Comparison of ENCODE assay signal across 8 cellular contexts in genomic region chr4:121656269-121656641, GRCh38. TPM values are rescaled to one million over a fixed set of nuclear protein-coding genes. Genes with fewer than 3 reads are reported as not detected.
DNase-seq lines count a peak whose midpoint lies in the region; ATAC-seq, FAIRE-seq and TF ChIP-seq lines count a peak whose summit lies in the region.

No MANE protein-coding gene starts in this region.

- no peaks in the 10 kb centered on the region for H4K20me1 ChIP-seq in K562 (replicated peaks; ENCODE audit: control insufficient read depth, insufficient read depth, low read length)

- H3K4me2 ChIP-seq in K562 (ENCODE audit: insufficient read depth, low read length): no peak overlapping the region

- no peak for TF ChIP-seq POLR2A in K562 (conservative IDR thresholded peaks at IDR 0.05)
- no peak for TF ChIP-seq POLR2A in thyroid gland (IDR thresholded peaks at IDR 0.05)

- no peak overlapping the region for H3K27ac ChIP-seq in K562 (ENCODE audit: extremely low read depth, low read depth, low read length)
- no peak overlapping the region for H3K27ac ChIP-seq in thyroid gland

- TF ChIP-seq RAD21 in K562 (CRISPR knock-in tag; conservative IDR thresholded peaks at IDR 0.05 in 1 of 2, IDR thresholded peaks at IDR 0.05 in 1 of 2): peak; percentile 67 to 68

- no peaks in the 10 kb centered on the region for H3K79me2 ChIP-seq in K562 (ENCODE audit: control insufficient read depth, insufficient read depth, low read length)

- no peak for TF ChIP-seq EP300 in K562 (IDR thresholded peaks at IDR 0.05; ENCODE audit: low read length)

- intact Hi-C loops in K562 (cut with micrococcal nuclease): loop anchor here (1.0 to 5.0 kb wide), 6 partner anchors 71 to 1499 kb away; no protein-coding TSS in a partner anchor
- intact Hi-C loops in thyroid gland (cut with DNase I): no loop called here

- H3K27me3 ChIP-seq in K562 (ENCODE audit: control insufficient read depth in 2 of 2, insufficient read depth in 2 of 2, low read length in 2 of 2) (no peaks in the 10 kb centered on the region), thyroid gland (no peaks in the 10 kb centered on the region)

- ATAC-seq in HG02623 (IDR thresholded peaks at IDR 0.05; ENCODE audit: unreplicated experiment): peak; percentile 36
- ATAC-seq in K562: peak; percentile 93
- ATAC-seq in GM19023 (IDR thresholded peaks at IDR 0.05; ENCODE audit: unreplicated experiment): no peak

- H3K4me3 ChIP-seq in K562: no peak overlapping the region
- H3K4me3 ChIP-seq in thyroid gland (replicated peaks in 1 of 3): no peak overlapping the region

- H2AFZ ChIP-seq in K562 (ENCODE audit: low read depth, low read length): no peak overlapping the region

- CTCF ChIA-PET in K562 (lab: Yijun Ruan, JAX; ENCODE audit: low intra/inter-chr PET ratio): interaction anchor here (0.8 to 1.3 kb wide), 3 partner anchors 194 to 1585 kb away, joined by 3 to 4 read pairs (median 3); no protein-coding TSS in a partner anchor

- 19% methylated on average over 5 of the region's 5 CpGs for WGBS in K562 (ENCODE audit: insufficient coverage, low coverage, missing lambda C conversion rate)
- WGBS in thyroid gland, 2 donors: 41 to 43% methylated on average over 5 of the region's 5 CpGs

- H3K36me3 ChIP-seq in K562 (ENCODE audit: control insufficient read depth, insufficient read depth, low read length) (no peaks in the 10 kb centered on the region), thyroid gland (no peaks in the 10 kb centered on the region)

- no peaks in the 10 kb centered on the region for H3K9me1 ChIP-seq in K562 (ENCODE audit: control insufficient read depth, insufficient read depth, low read length)

- TF ChIP-seq CTCF in K562 (IDR thresholded peaks at IDR 0.05 in 2 of 3, conservative IDR thresholded peaks at IDR 0.05 in 1 of 3; ENCODE audit: insufficient read depth in 2 of 3, low read depth in 1 of 3, low read length in 3 of 3) (peak; percentile 48 to 64 (median 64); a peak in 5 of 6 replicates), thyroid gland (IDR thresholded peaks at IDR 0.05) (peak in 4 of 6 experiments; percentile 48 to 97 (median 64))

- BruUV-seq in K562 (replicated peaks; lab: Mats Ljungman, UMichigan): no TSS peak

- no peak overlapping the region for H3K9ac ChIP-seq in K562 (ENCODE audit: insufficient read depth in 1 of 2, low read depth in 2 of 2, low read length in 2 of 2)

- FAIRE-seq in K562 (lab: Jason Lieb, UNC): no peak

- POLR2A ChIA-PET in K562 (lab: Yijun Ruan, JAX): interaction anchor here (0.5 kb wide), 1 partner anchor 16 kb away, joined by 4 read pairs; no protein-coding TSS in a partner anchor

- H3K4me1 ChIP-seq in K562 (replicated peaks in 1 of 2; ENCODE audit: control insufficient read depth in 2 of 2, insufficient read depth in 2 of 2, low read length in 2 of 2) (no peaks in the 10 kb centered on the region; a peak in 1 of 5 replicates), thyroid gland (peaks cover 4% of the 10 kb centered on the region in 2 donors)

- H3K9me3 ChIP-seq in K562 (replicated peaks; ENCODE audit: control insufficient read depth, insufficient read depth, low read depth, low read length) (no peaks in the 10 kb centered on the region), thyroid gland (no peaks in the 10 kb centered on the region)

- peak; percentile 13 for DNase-seq in NOMO-1 treated with DMSO at 0.1 percent for 48 hours (lab: John Stamatoyannopoulos, UW; ENCODE audit: unreplicated experiment)
- DNase-seq in NOMO-1 (lab: John Stamatoyannopoulos, UW; ENCODE audit: unreplicated experiment in 2 of 2): no peak
- peak; percentile 63 for DNase-seq in NCI-H69 (lab: John Stamatoyannopoulos, UW)
- peak; percentile 42 to 64 (median 47) for DNase-seq in K562 (ENCODE audit: extremely low read depth in 1 of 4, low spot score in 3 of 4)
- peak; percentile 37 for DNase-seq in kidney glomerular epithelial cell (lab: John Stamatoyannopoulos, UW)
- DNase-seq in thyroid gland: peak; percentile 69 to 73

- in situ Hi-C loops in K562 (cut with MboI): no loop called here

TF ChIP-seq in K562, 482 proteins besides CTCF, POLR2A, EP300 and RAD21 (continues in another document):
- TF ChIP-seq RBM39 (optimal IDR thresholded peaks at IDR 0.05; ENCODE audit: low read depth, low read length): no peak
- TF ChIP-seq CREM (IDR thresholded peaks at IDR 0.05; ENCODE audit: low read depth): 0 out of 2 replicates have a peak, but pooled peaks have one; percentile 25
- peak; percentile 54; the same call in 1 of the 2 replicates for TF ChIP-seq TOE1 (IDR thresholded peaks at IDR 0.05; ENCODE audit: borderline replicate concordance)
- no peak for TF ChIP-seq TOE1 (CRISPR knock-in tag; IDR thresholded peaks at IDR 0.05; ENCODE audit: borderline replicate concordance, low read depth)
- peak; percentile 17; the same call in 1 of the 2 replicates for TF ChIP-seq ELF4 (CRISPR knock-in tag; IDR thresholded peaks at IDR 0.05)
- TF ChIP-seq MNT (conservative IDR thresholded peaks at IDR 0.05): 0 out of 4 replicates have a peak, but pooled peaks of 1 of the 2 experiments have one; percentile 30
- TF ChIP-seq KDM1A (IDR thresholded peaks at IDR 0.05): peak in 1 of 2 experiments; percentile 82; a peak in 2 of 4 replicates
- 0 out of 2 replicates have a peak, but pooled peaks have one; percentile 38 for TF ChIP-seq HBP1 (CRISPR knock-in tag; IDR thresholded peaks at IDR 0.05)
- TF ChIP-seq MYC (IDR thresholded peaks at IDR 0.05; ENCODE audit: low read depth, low read length): no peak
- no peak for TF ChIP-seq MYC (CRISPR knock-in tag; IDR thresholded peaks at IDR 0.05; ENCODE audit: borderline replicate concordance, low read depth)
- TF ChIP-seq HNRNPUL1 (IDR thresholded peaks at IDR 0.05; ENCODE audit: low read length): no peak
- TF ChIP-seq ARID1B (IDR thresholded peaks at IDR 0.05): peak; percentile 35; the same call in 1 of the 2 replicates
- TF ChIP-seq CXXC5 (CRISPR knock-in tag; IDR thresholded peaks at IDR 0.05): peak; percentile 58
- 0 out of 4 replicates have a peak, but pooled peaks of 1 of the 2 experiments have one; percentile 43 for TF ChIP-seq ARNT (IDR thresholded peaks at IDR 0.05)
- no peak for TF ChIP-seq ZNF561 (CRISPR knock-in tag; conservative IDR thresholded peaks at IDR 0.05)
- TF ChIP-seq TCF7L2 (IDR thresholded peaks at IDR 0.05; ENCODE audit: low read depth, low read length): no peak

RNA-seq across cellular contexts. Expression of gene ANXA5, which starts 40.5 kb away (rescaled TPM):
- 12.5 and 31.8 TPM in 2 replicates for total RNA-seq in K562 (2011; cell fraction: chromatin; rRNA removed; ENCODE audit: low replicate concordance)
- 6.7 and 8.6 TPM in 2 replicates for total RNA-seq in K562 (2011; cell fraction: nucleolus; rRNA removed)
- 18.5 and 29.5 TPM in 2 replicates for total RNA-seq in K562 (2011; cell fraction: nucleoplasm; rRNA removed)
- total RNA-seq in K562 (2014; rRNA removed) (48.5 and 49.9 TPM in 2 replicates), K562 (2014; rRNA removed; fragmentation: Illumina TruSeq; extraction: Trizol) (84.5 and 93.3 TPM in 2 replicates), K562 (2015; rRNA removed; fragmentation: Illumina TruSeq; extraction: Trizol) (102 and 108 TPM in 2 replicates), K562 (2021) (56.7 and 57.0 TPM in 2 replicates), thyroid gland (100 to 1,000 TPM; 313 to 356 (median 325) TPM)
- polyA plus RNA-seq in K562 (2011; rRNA removed) (68.9 and 78.5 TPM in 2 replicates), K562 (2014; fragmentation: Illumina TruSeq; extraction: Trizol) (90.0 and 99.1 TPM in 2 replicates), K562 (2014; fragmentation: Nextera tagmentation; extraction: Ambion mirVana) (100 to 1,000 TPM in 1 of 2 experiments, 10 to 100 TPM in 1; 85.9 to 131 TPM), K562 (2014; rRNA removed) (70.5 and 83.0 TPM in 2 replicates)
- polyA plus RNA-seq in K562 (2011; cell fraction: cytosol; rRNA removed): 37.1 and 68.1 TPM in 2 replicates
- 23.8 and 53.1 TPM in 2 replicates for polyA plus RNA-seq in K562 (2011; cell fraction: nucleus; rRNA removed)
- 85.5 and 139 TPM in 2 replicates for polyA plus RNA-seq in K562 (2012)
- 51.2 and 72.8 TPM in 2 replicates for polyA minus RNA-seq in K562 (2011; rRNA and poly(A)+ RNA removed)
- 51.2 and 86.9 TPM in 2 replicates for polyA minus RNA-seq in K562 (2011; cell fraction: cytosol; rRNA and poly(A)+ RNA removed)
- 12.1 and 31.8 TPM in 2 replicates for polyA minus RNA-seq in K562 (2011; cell fraction: nucleus; rRNA and poly(A)+ RNA removed)

Comparison
In these comparisons a context has a peak if more than half of its experiments do, and no peak if none do; other contexts are left out.
1. DNase-seq: peak in NOMO-1 treated with DMSO at 0.1 percent for 48 hours (single experiment), NCI-H69 (single experiment), K562 (4 of 4), kidney glomerular epithelial cell (single experiment) and thyroid gland (2 of 2); none in NOMO-1 (0 of 2).